Comparison of ENCODE assay signal across 19 cellular contexts in the genomic region with DNA sequence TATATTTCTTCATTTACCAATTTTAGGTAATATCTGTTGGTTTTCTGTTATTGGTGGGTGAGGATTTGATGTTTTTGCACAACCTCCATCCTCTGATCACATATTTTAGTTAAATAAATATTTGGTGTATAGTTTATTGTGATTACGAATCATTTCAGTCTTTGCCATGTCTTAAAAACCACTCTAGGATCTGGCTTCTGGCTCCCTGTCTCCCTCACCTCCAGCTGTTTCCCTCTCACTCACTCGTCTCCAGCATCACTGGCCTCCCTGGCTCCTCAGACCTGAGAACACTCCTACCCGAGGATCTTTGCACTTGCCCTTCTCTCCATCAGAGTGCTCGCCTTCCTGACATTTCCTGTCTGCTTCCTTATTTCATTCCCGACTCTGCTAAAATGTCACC. TPM values are rescaled to one million over a fixed set of nuclear protein-coding genes. Genes with fewer than 3 reads are reported as not detected.
DNase-seq lines count a peak whose midpoint lies in the region; ATAC-seq, FAIRE-seq and TF ChIP-seq lines count a peak whose summit lies in the region.
"Had no signal": no experiment of that assay in that cellular context is flagged by ENCODE, and none has a peak within 500 bp of the region (broad histone marks: within the 10 kb centered on the region; RNA-seq: fewer than 3 reads in every experiment).

No MANE protein-coding gene starts in this region.

- no peak for TF ChIP-seq POLR2A in IMR-90 (IDR thresholded peaks at IDR 0.05; ENCODE audit: low read depth, low read length)

- no peak overlapping the region for H3K56ac ChIP-seq in IMR-90 (ENCODE audit: extremely low read depth, insufficient read depth, low read length)

- no peaks in the 10 kb centered on the region for H3F3A ChIP-seq in PC-3 (ENCODE audit: low read length, unreplicated experiment)

- H3K9me2 ChIP-seq in hepatocyte (replicated peaks; ENCODE audit: insufficient read depth): no peaks in the 10 kb centered on the region
- no peaks in the 10 kb centered on the region for H3K9me2 ChIP-seq in PC-3 (replicated peaks; ENCODE audit: low read length)

- no peak for TF ChIP-seq CTCF in IMR-90 (conservative IDR thresholded peaks at IDR 0.05; ENCODE audit: low read depth, low read length)
- TF ChIP-seq CTCF in VCaP (conservative IDR thresholded peaks at IDR 0.05): no peak
- TF ChIP-seq CTCF in hepatocyte (IDR thresholded peaks at IDR 0.05; ENCODE audit: poor library complexity): no peak
- TF ChIP-seq CTCF in PC-3 (conservative IDR thresholded peaks at IDR 0.05; ENCODE audit: low read depth, low read length): no peak

- no peaks in the 10 kb centered on the region for H3K79me1 ChIP-seq in IMR-90 (ENCODE audit: low read depth in 1 of 2, low read length in 2 of 2)

- no peaks in the 10 kb centered on the region for H3K36me3 ChIP-seq in IMR-90 (ENCODE audit: control insufficient read depth, insufficient read depth, low read length)
- no peaks in the 10 kb centered on the region for H3K36me3 ChIP-seq in hepatocyte (replicated peaks; ENCODE audit: insufficient read depth, low read depth)
- no peaks in the 10 kb centered on the region for H3K36me3 ChIP-seq in PC-3 (ENCODE audit: low read depth, low read length)

- no TSS peak for BruUV-seq in IMR-90 (replicated peaks; lab: Mats Ljungman, UMichigan)
- BruUV-seq in PC-3 (replicated peaks; lab: Mats Ljungman, UMichigan): no TSS peak

- WGBS in IMR-90 (ENCODE audit: extremely low coverage in 2 of 2, insufficient read length in 1 of 2), 2 experiments: 12% methylated on average over 3 of the region's 5 CpGs; no CpG with 5 or more reads in 1 of the 2 experiments
- WGBS in hepatocyte (ENCODE audit: low lambda C conversion rate, missing lambda C conversion rate): 55% methylated on average over 5 of the region's 5 CpGs

- H3K4me2 ChIP-seq in IMR-90 (ENCODE audit: low read depth, low read length): no peak overlapping the region
- no peak overlapping the region for H3K4me2 ChIP-seq in hepatocyte
- no peak overlapping the region for H3K4me2 ChIP-seq in PC-3 (ENCODE audit: low read length)
- H3K4me2 ChIP-seq: GM23338 had no signal

- no peak for TF ChIP-seq RAD21 in IMR-90 (IDR thresholded peaks at IDR 0.05; ENCODE audit: low read length)

- H3K9ac ChIP-seq in IMR-90 (ENCODE audit: low read depth, low read length) (no peak overlapping the region), PC-3 (ENCODE audit: low read length) (no peak overlapping the region)

- dilution Hi-C loops in IMR-90 (cut with HindIII; ENCODE audit: low sequenced_read_pairs, unreplicated experiment): no loop called here

- H3K9me1 ChIP-seq in IMR-90 (ENCODE audit: insufficient read depth, low read length): no peaks in the 10 kb centered on the region

- H2BK15ac ChIP-seq in IMR-90 (ENCODE audit: low read depth, low read length): no peak overlapping the region

- no peak overlapping the region for H2AFZ ChIP-seq in IMR-90 (replicated peaks; ENCODE audit: low read length, poor library complexity)
- no peak overlapping the region for H2AFZ ChIP-seq in hepatocyte
- H2AFZ ChIP-seq in PC-3 (ENCODE audit: low read length): no peak overlapping the region

- peaks cover 2% of the 10 kb centered on the region; the same call in 1 of the 2 replicates for H3K4me1 ChIP-seq in IMR-90 (ENCODE audit: control insufficient read depth, insufficient read depth, low read length)
- H3K4me1 ChIP-seq in hepatocyte (ENCODE audit: insufficient read depth): peaks cover 5% of the 10 kb centered on the region
- no peaks in the 10 kb centered on the region for H3K4me1 ChIP-seq in PC-3 (ENCODE audit: insufficient read depth, low read length)
- H3K4me1 ChIP-seq: Caco-2 had no signal

- no peak overlapping the region for H4K8ac ChIP-seq in IMR-90 (ENCODE audit: low read depth in 2 of 2, low read length in 2 of 2)

- no peak overlapping the region for H3K18ac ChIP-seq in IMR-90 (ENCODE audit: low read depth, low read length)

- H2BK20ac ChIP-seq in IMR-90 (ENCODE audit: low read depth, low read length): no peak overlapping the region

- no peaks in the 10 kb centered on the region for H4K20me1 ChIP-seq in IMR-90 (ENCODE audit: insufficient read depth, low read length)
- no peaks in the 10 kb centered on the region for H4K20me1 ChIP-seq in hepatocyte (ENCODE audit: insufficient read depth, poor library complexity, severe bottlenecking)
- no peaks in the 10 kb centered on the region for H4K20me1 ChIP-seq in PC-3 (ENCODE audit: low read length)

- in situ Hi-C loops in IMR-90 (cut with MboI; ENCODE audit: low sequenced_read_pairs): no loop called here

- no peak overlapping the region for H2BK5ac ChIP-seq in IMR-90 (ENCODE audit: low read depth, low read length, poor library complexity, severe bottlenecking)

- no peak overlapping the region for H4K5ac ChIP-seq in IMR-90 (ENCODE audit: low read depth, low read length)

- ATAC-seq in IMR-90 (ENCODE audit: low read depth) (peak; percentile 60), sciatic nerve (no peak), PC-3 (no peak)
- ATAC-seq: HCT116 had no signal

- H3K79me2 ChIP-seq in hepatocyte (no peaks in the 10 kb centered on the region), PC-3 (ENCODE audit: low read length) (no peaks in the 10 kb centered on the region)

- H2AK9ac ChIP-seq in IMR-90 (replicated peaks; ENCODE audit: low read depth, low read length, poor library complexity): no peak overlapping the region

- intact Hi-C loops in IMR-90 (cut with micrococcal nuclease): no loop called here
- intact Hi-C loops in sciatic nerve (cut with DNase I): no loop called here
- intact Hi-C loops in PC-3 (cut with micrococcal nuclease): no loop called here

- H3K4me3 ChIP-seq in IMR-90 (ENCODE audit: insufficient read depth, low read depth, low read length) (no peak overlapping the region), hepatocyte (no peak overlapping the region), PC-3 (ENCODE audit: low read length) (no peak overlapping the region)
- H3K4me3 ChIP-seq: GM23338 had no signal

- FAIRE-seq in HTR-8/SVneo (lab: Jason Lieb, UNC): no peak
- FAIRE-seq: A204.1, D721Med, G401.6, GM12891 had no signal

- no peak overlapping the region for H3K4ac ChIP-seq in IMR-90 (ENCODE audit: low read depth, low read length)

- H2AK5ac ChIP-seq in IMR-90 (ENCODE audit: low read depth, low read length): no peak overlapping the region

- H3K23ac ChIP-seq in IMR-90 (ENCODE audit: low read depth, low read length): no peak overlapping the region

- POLR2A ChIA-PET in IMR-90 (lab: Charles Lee; ENCODE audit: unreplicated experiment) (no interaction called here), PC-3 (lab: Charles Lee; ENCODE audit: unreplicated experiment) (no interaction called here)

- DNase-seq in IMR-90 (peak; percentile 36), hepatocyte (ENCODE audit: low spot score) (no peak), sciatic nerve (ENCODE audit: low spot score) (peak; percentile 4), PC-3 (no peak), HTR-8/SVneo (ENCODE audit: insufficient read length, low spot score) (no peak), NCI-H446 treated with DMSO at 0.1 percent for 48 hours (lab: John Stamatoyannopoulos, UW) (no peak)
- DNase-seq: AML-193; Caco-2; CD4-positive, alpha-beta T cell; H7; HFFc6 had no signal

- H3K27me3 ChIP-seq in IMR-90 (ENCODE audit: control insufficient read depth, insufficient read depth, low read length) (peaks cover 28% of the 10 kb centered on the region), hepatocyte (peaks cover 9% of the 10 kb centered on the region), PC-3 (ENCODE audit: low read length) (no peaks in the 10 kb centered on the region)

- H3K14ac ChIP-seq in IMR-90 (replicated peaks; ENCODE audit: low read depth, low read length): no peak overlapping the region

- H4K91ac ChIP-seq in IMR-90 (ENCODE audit: insufficient read depth, low read depth, low read length): no peak overlapping the region

- H3K27ac ChIP-seq in IMR-90 (ENCODE audit: insufficient read depth, low read length) (no peak overlapping the region), VCaP (peak overlapping the region; percentile 22), hepatocyte (peak overlapping the region; percentile 26), PC-3 (ENCODE audit: low read length) (no peak overlapping the region)
- H3K27ac ChIP-seq: C4-2B had no signal

- H3K9me3 ChIP-seq in IMR-90 (ENCODE audit: control insufficient read depth, insufficient read depth, low read length) (no peaks in the 10 kb centered on the region), hepatocyte (ENCODE audit: low read depth) (no peaks in the 10 kb centered on the region), PC-3 (ENCODE audit: low read length) (no peaks in the 10 kb centered on the region)
- H3K9me3 ChIP-seq: Caco-2 had no signal

- no peak overlapping the region for H2BK120ac ChIP-seq in IMR-90 (ENCODE audit: low read depth, low read length)

- CTCF ChIA-PET in IMR-90 (lab: Yijun Ruan, JAX): no interaction called here
- CTCF ChIA-PET in PC-3 (lab: Charles Lee): no interaction called here

TF ChIP-seq in IMR-90, 13 proteins besides CTCF, POLR2A, EP300 and RAD21 (continues in another document):
- TF ChIP-seq MAZ (IDR thresholded peaks at IDR 0.05; ENCODE audit: borderline replicate concordance, low read depth, low read length): no peak
- no peak for TF ChIP-seq BHLHE40 (IDR thresholded peaks at IDR 0.05; ENCODE audit: low read depth, low read length)
- TF ChIP-seq USF2 (IDR thresholded peaks at IDR 0.05; ENCODE audit: low read depth, low read length): no peak
- TF ChIP-seq CHD1 (IDR thresholded peaks at IDR 0.05; ENCODE audit: low read depth, low read length): no peak
- TF ChIP-seq FOS (IDR thresholded peaks at IDR 0.05; ENCODE audit: low read depth, low read length): no peak

RNA-seq across cellular contexts. Expression of gene NRF1, which starts 50.7 kb away (rescaled TPM):
- total RNA-seq in IMR-90 (2012; rRNA removed): 12.2 and 15.8 TPM in 2 replicates
- 7.8 and 11.4 TPM in 2 replicates for polyA plus RNA-seq in IMR-90 (2012; rRNA removed)
- 4.4 and 5.5 TPM in 2 replicates for polyA plus RNA-seq in IMR-90 (2012; cell fraction: cytosol; rRNA removed)
- 14.2 and 21.3 TPM in 2 replicates for polyA plus RNA-seq in IMR-90 (2012; cell fraction: nucleus; rRNA removed; ENCODE audit: low replicate concordance)
- total RNA-seq in hepatocyte: 12.0 and 21.7 TPM in 2 replicates
- polyA plus RNA-seq in hepatocyte: 5.4 and 11.2 TPM in 2 replicates
- total RNA-seq in sciatic nerve: 29.2 TPM
- total RNA-seq in PC-3 (2014; rRNA removed): 13.6 and 21.1 TPM in 2 replicates

RNA-seq across cellular contexts. Expression of gene SMKR1, which starts 58.5 kb away (rescaled TPM):
- total RNA-seq in IMR-90 (2012; rRNA removed): not detected in 2 replicates
- polyA plus RNA-seq in IMR-90 (2012; rRNA removed): 0.26 TPM in 1 of 2 replicates, not detected in the other
- polyA plus RNA-seq in IMR-90 (2012; cell fraction: cytosol; rRNA removed): 0.04 TPM in 1 of 2 replicates, not detected in the other
- not detected in 2 replicates for polyA plus RNA-seq in IMR-90 (2012; cell fraction: nucleus; rRNA removed; ENCODE audit: low replicate concordance)
- 0.88 TPM in 1 of 2 replicates, not detected in the other for total RNA-seq in hepatocyte
- polyA plus RNA-seq in hepatocyte: 0.37 and 1.8 TPM in 2 replicates
- 0.36 TPM for total RNA-seq in sciatic nerve
- 7.4 and 13.1 TPM in 2 replicates for total RNA-seq in PC-3 (2014; rRNA removed)
- total RNA-seq: Caco-2, GM23338, H7, HFFc6 had no signal

Comparison
In these comparisons a context has a peak if more than half of its experiments do, and no peak if none do; other contexts are left out.
1. DNase-seq: peak in IMR-90 (single experiment) and sciatic nerve (single experiment); none in hepatocyte (single experiment), PC-3 (single experiment), HTR-8/SVneo (single experiment) and NCI-H446 treated with DMSO at 0.1 percent for 48 hours (single experiment).
2. H3K27ac ChIP-seq: peak in VCaP (single experiment) and hepatocyte (single experiment); none in IMR-90 (single experiment) and PC-3 (single experiment).